In the genomic region with DNA sequence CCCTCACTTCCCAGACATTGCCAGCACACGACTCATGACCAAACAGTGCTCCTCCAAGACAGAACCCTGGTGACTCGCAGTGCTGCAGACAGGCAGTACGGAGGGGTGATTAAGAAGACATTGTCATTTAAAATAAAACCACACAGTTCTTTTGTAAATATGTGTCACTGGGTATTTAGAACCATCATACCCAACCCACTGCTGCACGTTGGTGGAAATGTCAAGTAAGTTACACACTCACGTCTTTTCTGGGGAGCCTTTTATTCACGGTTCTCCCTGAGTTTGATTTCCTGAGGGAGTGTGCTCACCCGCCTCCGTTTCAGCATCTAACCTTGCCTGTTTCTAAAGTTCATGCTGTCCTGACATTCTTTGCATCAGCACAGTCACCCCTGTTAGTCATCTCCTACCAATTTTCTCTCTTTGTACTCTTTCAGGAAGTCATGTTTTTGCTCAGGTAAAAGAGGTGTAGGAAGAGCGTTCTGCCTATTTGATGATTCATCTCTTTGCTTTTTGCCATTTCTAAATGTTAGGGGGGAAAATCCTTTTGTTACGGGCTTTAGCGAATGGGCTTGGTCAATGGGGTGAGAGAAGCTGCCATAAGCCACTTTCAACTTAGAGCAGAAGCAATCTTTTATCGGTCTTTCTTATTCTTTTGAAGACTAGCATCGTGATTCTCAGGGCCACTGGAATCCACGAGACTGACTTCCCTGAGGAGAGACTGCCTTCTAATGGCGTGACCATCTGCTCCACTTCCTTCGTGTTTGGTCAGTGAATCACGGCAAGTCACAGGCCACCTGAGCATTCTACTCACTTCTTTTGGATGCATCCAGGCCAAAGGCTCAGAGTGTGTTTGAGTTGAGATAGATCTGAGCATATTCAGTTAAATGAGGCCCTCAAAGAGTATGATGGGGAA, we compare ENCODE assay signal across 8 cellular contexts.
DNase-seq lines count a peak whose midpoint lies in the region; ATAC-seq and TF ChIP-seq lines count a peak whose summit lies in the region.

No MANE protein-coding gene starts in this region.

- in situ Hi-C loops in KBM-7 (cut with MboI; ENCODE audit: low pct_unique_long_range_greater_than_20kb, low sequenced_read_pairs): no loop called here

- H3K27ac Mint-ChIP-seq in activated CD8-positive, alpha-beta T cell treated with anti-CD3 and anti-CD28 coated beads for 36 hours: peak overlapping the region; percentile 93
- peak overlapping the region; percentile 95 for H3K27ac Mint-ChIP-seq in stimulated activated effector memory CD8-positive, alpha-beta T cell treated with anti-CD3 and anti-CD28 coated beads, Interleukin-12 subunit alpha, Interleukin-12 subunit beta, amount 100 ng/mL, for 72 hours

- TF ChIP-seq CTCF in activated CD8-positive, alpha-beta T cell treated with anti-CD3 and anti-CD28 coated beads for 36 hours (IDR thresholded peaks at IDR 0.05): no peak

- peaks cover 97% of the 10 kb centered on the region for H3K4me1 Mint-ChIP-seq in activated CD8-positive, alpha-beta T cell treated with anti-CD3 and anti-CD28 coated beads for 36 hours (ENCODE audit: low read depth)
- H3K4me1 Mint-ChIP-seq in stimulated activated effector memory CD8-positive, alpha-beta T cell treated with anti-CD3 and anti-CD28 coated beads, Interleukin-12 subunit alpha, Interleukin-12 subunit beta, amount 100 ng/mL, for 72 hours: peaks cover 95% of the 10 kb centered on the region

- H3K4me3 Mint-ChIP-seq in activated CD8-positive, alpha-beta T cell treated with anti-CD3 and anti-CD28 coated beads for 36 hours: peak overlapping the region; percentile 33
- peak overlapping the region; percentile 59 for H3K4me3 Mint-ChIP-seq in stimulated activated effector memory CD8-positive, alpha-beta T cell treated with anti-CD3 and anti-CD28 coated beads, Interleukin-12 subunit alpha, Interleukin-12 subunit beta, amount 100 ng/mL, for 72 hours

- CTCF ChIA-PET in activated CD8-positive, alpha-beta T cell treated with anti-CD3 and anti-CD28 coated beads for 36 hours (lab: Charles Lee): interaction anchor here (1.0 to 2.5 kb wide), 2 partner anchors 17 to 22 kb away, joined by 3 to 8 read pairs; no protein-coding TSS in a partner anchor

- POLR2A ChIA-PET in activated CD8-positive, alpha-beta T cell treated with anti-CD3 and anti-CD28 coated beads for 36 hours (lab: Charles Lee): interaction anchor here (0.6 to 4.7 kb wide), 5 partner anchors 10 to 893 kb away, joined by 3 to 27 read pairs (median 3); no protein-coding TSS in a partner anchor

- ATAC-seq in activated CD8-positive, alpha-beta T cell treated with anti-CD3 and anti-CD28 coated beads for 36 hours: peak; percentile 72
- ATAC-seq in stimulated activated effector memory CD8-positive, alpha-beta T cell treated with anti-CD3 and anti-CD28 coated beads, Interleukin-12 subunit alpha, Interleukin-12 subunit beta, amount 100 ng/mL, for 72 hours: peak; percentile 88
- ATAC-seq in GM19467 (IDR thresholded peaks at IDR 0.05; ENCODE audit: unreplicated experiment): no peak
- ATAC-seq in GM19395 (IDR thresholded peaks at IDR 0.05; ENCODE audit: unreplicated experiment): no peak

- intact Hi-C loops in activated CD8-positive, alpha-beta T cell treated with anti-CD3 and anti-CD28 coated beads for 36 hours (cut with micrococcal nuclease): loop anchor here (2.0 to 5.0 kb wide), 4 partner anchors 124 to 514 kb away; a partner anchor contains a TSS

- no peaks in the 10 kb centered on the region for H3K27me3 Mint-ChIP-seq in activated CD8-positive, alpha-beta T cell treated with anti-CD3 and anti-CD28 coated beads for 36 hours

- H3K9me3 Mint-ChIP-seq in activated CD8-positive, alpha-beta T cell treated with anti-CD3 and anti-CD28 coated beads for 36 hours: peaks cover 1% of the 10 kb centered on the region
- H3K9me3 Mint-ChIP-seq in stimulated activated effector memory CD8-positive, alpha-beta T cell treated with anti-CD3 and anti-CD28 coated beads, Interleukin-12 subunit alpha, Interleukin-12 subunit beta, amount 100 ng/mL, for 72 hours: no peaks in the 10 kb centered on the region

- peak; percentile 96 for DNase-seq in HPDE6-E6E7 (ENCODE audit: extremely low spot score)
- DNase-seq in activated CD8-positive, alpha-beta T cell treated with anti-CD3 and anti-CD28 coated beads for 36 hours: peak; percentile 86
- DNase-seq in fibroblast of peridontal ligament (ENCODE audit: extremely low read depth): peak; percentile 24
- DNase-seq in stimulated activated effector memory CD8-positive, alpha-beta T cell treated with anti-CD3 and anti-CD28 coated beads, Interleukin-12 subunit alpha, Interleukin-12 subunit beta, amount 100 ng/mL, for 72 hours (ENCODE audit: low spot score in 2 of 2): peak in 1 of 2 donors; percentile 80
- DNase-seq in KBM-7: no peak
- no peak for DNase-seq in NCI-H2171 treated with DMSO at 0.1 percent for 48 hours (lab: John Stamatoyannopoulos, UW)

- peaks cover 18% of the 10 kb centered on the region for H3K36me3 Mint-ChIP-seq in activated CD8-positive, alpha-beta T cell treated with anti-CD3 and anti-CD28 coated beads for 36 hours (ENCODE audit: low read depth)
- peaks cover 25% of the 10 kb centered on the region for H3K36me3 Mint-ChIP-seq in stimulated activated effector memory CD8-positive, alpha-beta T cell treated with anti-CD3 and anti-CD28 coated beads, Interleukin-12 subunit alpha, Interleukin-12 subunit beta, amount 100 ng/mL, for 72 hours

Comparison
In these comparisons a context has a peak if more than half of its experiments do, and no peak if none do; other contexts are left out.
1. DNase-seq: peak in HPDE6-E6E7 (single experiment), activated CD8-positive, alpha-beta T cell treated with anti-CD3 and anti-CD28 coated beads for 36 hours (single experiment) and fibroblast of peridontal ligament (single experiment); none in KBM-7 (single experiment) and NCI-H2171 treated with DMSO at 0.1 percent for 48 hours (single experiment).
2. ATAC-seq: peak in activated CD8-positive, alpha-beta T cell treated with anti-CD3 and anti-CD28 coated beads for 36 hours (single experiment) and stimulated activated effector memory CD8-positive, alpha-beta T cell treated with anti-CD3 and anti-CD28 coated beads, Interleukin-12 subunit alpha, Interleukin-12 subunit beta, amount 100 ng/mL, for 72 hours (single experiment); none in GM19467 (single experiment) and GM19395 (single experiment).